In genomic region chr12:27221625-27222387, GRCh38 we compare ENCODE assay signal across 10 cellular contexts. TPM values are rescaled to one million over a fixed set of nuclear protein-coding genes. Genes with fewer than 3 reads are reported as not detected.
A peak's percentile ranks its signal among the peaks of the same experiment; 100 is the strongest.
DNase-seq lines count a peak whose midpoint lies in the region; ATAC-seq and TF ChIP-seq lines count a peak whose summit lies in the region.
"Had no signal": no experiment of that assay in that cellular context is flagged by ENCODE, and none has a peak within 500 bp of the region (broad histone marks: within the 10 kb centered on the region; RNA-seq: fewer than 3 reads in every experiment).

No MANE protein-coding gene starts in this region.

- H3K27ac Mint-ChIP-seq in mesothelial cell of epicardium: no peak overlapping the region
- H3K27ac Mint-ChIP-seq: T-helper 1 cell treated with Interleukin-12 subunit alpha and Interleukin-12 subunit beta and Interleukin-4 antibody, amounts not matched to agents 30 μg/mL and 1 μg/mL, for 36 hours had no signal

- in situ Hi-C loops in KBM-7 (cut with MboI; ENCODE audit: low pct_unique_long_range_greater_than_20kb, low sequenced_read_pairs): no loop called here

- H3K4me3 Mint-ChIP-seq in mesothelial cell of epicardium: no peak overlapping the region
- H3K4me3 Mint-ChIP-seq: T-helper 1 cell treated with Interleukin-12 subunit alpha and Interleukin-12 subunit beta and Interleukin-4 antibody, amounts not matched to agents 30 μg/mL and 1 μg/mL, for 36 hours had no signal

- TF ChIP-seq CTCF in mesothelial cell of epicardium (IDR thresholded peaks at IDR 0.05; ENCODE audit: unreplicated experiment): no peak

- no peaks in the 10 kb centered on the region for H3K4me1 Mint-ChIP-seq in mesothelial cell of epicardium

- DNase-seq in pons (ENCODE audit: low spot score): peak; percentile 45
- DNase-seq in mesothelial cell of epicardium (ENCODE audit: low spot score in 2 of 2, unreplicated experiment in 2 of 2): no peak
- no peak for DNase-seq in activated gamma-delta T cell (lab: John Stamatoyannopoulos, UW)
- DNase-seq in KBM-7: no peak
- DNase-seq: left ventricle myocardium inferior had no signal

- H3K9me3 Mint-ChIP-seq in mesothelial cell of epicardium: no peaks in the 10 kb centered on the region
- H3K9me3 Mint-ChIP-seq: T-helper 1 cell treated with Interleukin-12 subunit alpha and Interleukin-12 subunit beta and Interleukin-4 antibody, amounts not matched to agents 30 μg/mL and 1 μg/mL, for 36 hours had no signal

- ATAC-seq in GM18868 (IDR thresholded peaks at IDR 0.05; ENCODE audit: unreplicated experiment) (peak; percentile 69), GM21786 (IDR thresholded peaks at IDR 0.05; ENCODE audit: unreplicated experiment) (peak; percentile 66), HG03469 (IDR thresholded peaks at IDR 0.05; ENCODE audit: unreplicated experiment) (peak; percentile 43)
- ATAC-seq: esophagus mucosa had no signal

- H3K27me3 Mint-ChIP-seq in mesothelial cell of epicardium (ENCODE audit: low read depth): peaks cover 4% of the 10 kb centered on the region

- no peaks in the 10 kb centered on the region for H3K36me3 Mint-ChIP-seq in mesothelial cell of epicardium

RNA-seq across cellular contexts. Expression of gene STK38L, which starts 22.3 kb away (rescaled TPM):
- 46.7 to 48.2 TPM (median 47.0 TPM) in 3 replicates for total RNA-seq in mesothelial cell of epicardium
